Comparison of ENCODE assay signal across 12 cellular contexts in genomic region chr15:63605816-63606215, GRCh38. TPM values are rescaled to one million over a fixed set of nuclear protein-coding genes. Genes with fewer than 3 reads are reported as not detected.
A peak's percentile ranks its signal among the peaks of the same experiment; 100 is the strongest.
DNase-seq lines count a peak whose midpoint lies in the region; ATAC-seq, FAIRE-seq and TF ChIP-seq lines count a peak whose summit lies in the region.
"Had no signal": no experiment of that assay in that cellular context is flagged by ENCODE, and none has a peak within 500 bp of the region (broad histone marks: within the 10 kb centered on the region; RNA-seq: fewer than 3 reads in every experiment).

No MANE protein-coding gene starts in this region.

- no peaks in the 10 kb centered on the region for H3K79me2 ChIP-seq in endothelial cell of umbilical vein (ENCODE audit: control insufficient read depth, insufficient read depth, low read length)

- WGBS in heart left ventricle, 4 donors = 54 to 63% (median 62%) methylated on average over 7 of the region's 7 CpGs

- FAIRE-seq in endothelial cell of umbilical vein (lab: Jason Lieb, UNC) = peak; percentile 73
- FAIRE-seq: H1 had no signal

- H3K27ac Mint-ChIP-seq in stimulated activated naive CD8-positive, alpha-beta T cell treated with anti-CD3 and anti-CD28 coated beads, Interleukin-15, Interleukin-2, amounts not matched to agents 100 ng/mL and 50 ng/mL, for 24 hours = peak overlapping the region; percentile 90

- no peak for TF ChIP-seq POLR2A in endothelial cell of umbilical vein (IDR thresholded peaks at IDR 0.05; ENCODE audit: low read depth, low read length)
- TF ChIP-seq POLR2A in heart left ventricle (IDR thresholded peaks at IDR 0.05) = no peak

- H3K9me3 Mint-ChIP-seq in stimulated activated naive CD8-positive, alpha-beta T cell treated with anti-CD3 and anti-CD28 coated beads, Interleukin-15, Interleukin-2, amounts not matched to agents 100 ng/mL and 50 ng/mL, for 24 hours = no peaks in the 10 kb centered on the region

- no peak overlapping the region for H3K4me3 ChIP-seq in endothelial cell of umbilical vein (replicated peaks in 1 of 3; ENCODE audit: insufficient read depth in 1 of 3, low read depth in 1 of 3, low read length in 3 of 3)
- H3K4me3 ChIP-seq in heart left ventricle = no peak overlapping the region
- H3K4me3 ChIP-seq: colonic mucosa, SJSA1 had no signal

- no peaks in the 10 kb centered on the region for H3K9me1 ChIP-seq in endothelial cell of umbilical vein (replicated peaks; ENCODE audit: control insufficient read depth, extremely low read depth, insufficient read depth, low read length)

- H3K9me3 ChIP-seq in endothelial cell of umbilical vein (replicated peaks; ENCODE audit: control insufficient read depth, insufficient read depth, low read length) = no peaks in the 10 kb centered on the region
- no peaks in the 10 kb centered on the region for H3K9me3 ChIP-seq in heart left ventricle
- H3K9me3 ChIP-seq: colonic mucosa, SJSA1 had no signal

- no peaks in the 10 kb centered on the region for H3K27me3 Mint-ChIP-seq in stimulated activated naive CD8-positive, alpha-beta T cell treated with anti-CD3 and anti-CD28 coated beads, Interleukin-15, Interleukin-2, amounts not matched to agents 100 ng/mL and 50 ng/mL, for 24 hours

- DNase-seq in KG1 (lab: John Stamatoyannopoulos, UW) (peak; percentile 20), endothelial cell of umbilical vein (ENCODE audit: low read depth, low spot score) (no peak), left lobe of liver (ENCODE audit: low spot score) (no peak), AG08395 (ENCODE audit: low spot score) (no peak), heart left ventricle (no peak)
- peak; percentile 77 for DNase-seq in activated CD8-positive, alpha-beta memory T cell treated with anti-CD3 and anti-CD28 coated beads for 24 hours
- DNase-seq: colonic mucosa had no signal

- H3K4me3 Mint-ChIP-seq in stimulated activated naive CD8-positive, alpha-beta T cell treated with anti-CD3 and anti-CD28 coated beads, Interleukin-15, Interleukin-2, amounts not matched to agents 100 ng/mL and 50 ng/mL, for 24 hours = peak overlapping the region; percentile 5

- H3K27ac ChIP-seq in endothelial cell of umbilical vein (ENCODE audit: insufficient read depth, low read depth, low read length) (no peak overlapping the region), heart left ventricle (peak overlapping the region in 2 of 12 donors; percentile 59 to 60)
- H3K27ac ChIP-seq: colonic mucosa, SJSA1 had no signal

- dilution Hi-C loops in endothelial cell of umbilical vein (cut with MboI; ENCODE audit: extremely low pct_ligation_motif_present, low sequenced_read_pairs) = no loop called here

- H3K27me3 ChIP-seq in endothelial cell of umbilical vein (ENCODE audit: control insufficient read depth in 2 of 2, insufficient read depth in 2 of 2, low read length in 2 of 2) (no peaks in the 10 kb centered on the region), heart left ventricle (no peaks in the 10 kb centered on the region)
- H3K27me3 ChIP-seq: colonic mucosa, SJSA1 had no signal

- peaks cover 48% of the 10 kb centered on the region for H3K4me1 Mint-ChIP-seq in stimulated activated naive CD8-positive, alpha-beta T cell treated with anti-CD3 and anti-CD28 coated beads, Interleukin-15, Interleukin-2, amounts not matched to agents 100 ng/mL and 50 ng/mL, for 24 hours (ENCODE audit: low read depth)

- H2AFZ ChIP-seq in endothelial cell of umbilical vein (ENCODE audit: low read depth, low read length) = no peak overlapping the region

- POLR2A ChIA-PET in endothelial cell of umbilical vein (lab: Charles Lee) = no interaction called here

- no peak overlapping the region for H3K9ac ChIP-seq in endothelial cell of umbilical vein (replicated peaks; ENCODE audit: extremely low read depth, insufficient read depth, low read length)

- peaks cover 17% of the 10 kb centered on the region for H3K4me1 ChIP-seq in endothelial cell of umbilical vein (ENCODE audit: control insufficient read depth, extremely low read depth, insufficient read depth, low read length)
- peaks cover 0 to 52% (median 21%) of the 10 kb centered on the region in 12 donors for H3K4me1 ChIP-seq in heart left ventricle

- no peak for ATAC-seq in left lobe of liver
- ATAC-seq in HG02852 (IDR thresholded peaks at IDR 0.05; ENCODE audit: unreplicated experiment) = no peak
- ATAC-seq in heart left ventricle = no peak
- ATAC-seq: right cardiac atrium had no signal

- peaks cover 5 to 16% of the 10 kb centered on the region in 2 experiments for H3K36me3 ChIP-seq in endothelial cell of umbilical vein (ENCODE audit: control insufficient read depth in 2 of 2, extremely low read depth in 1 of 2, insufficient read depth in 2 of 2, low read length in 2 of 2)
- H3K36me3 ChIP-seq in heart left ventricle = peaks cover 0 to 45% (median 34%) of the 10 kb centered on the region in 9 donors
- H3K36me3 ChIP-seq: colonic mucosa had no signal

- intact Hi-C loops in endothelial cell of umbilical vein (cut with micrococcal nuclease) = no loop called here
- intact Hi-C loops in heart left ventricle (cut with DNase I) = loop anchor here in 1 of 10 donors (10.0 kb wide), 1 partner anchor 321 kb away; no protein-coding TSS in a partner anchor

- no peak overlapping the region for H3K4me2 ChIP-seq in endothelial cell of umbilical vein (ENCODE audit: insufficient read depth, low read length)

- BruUV-seq in endothelial cell of umbilical vein (replicated peaks; lab: Mats Ljungman, UMichigan) = no TSS peak

- peaks cover 7% of the 10 kb centered on the region for H3K36me3 Mint-ChIP-seq in stimulated activated naive CD8-positive, alpha-beta T cell treated with anti-CD3 and anti-CD28 coated beads, Interleukin-15, Interleukin-2, amounts not matched to agents 100 ng/mL and 50 ng/mL, for 24 hours (ENCODE audit: low read depth)

- CTCF ChIA-PET in endothelial cell of umbilical vein (lab: Charles Lee) = interaction anchor here (0.9 to 1.8 kb wide), 7 partner anchors 9 to 461 kb away, joined by 3 to 6 read pairs (median 3); partner anchors contain the start of gene FBXL22

- no peak for TF ChIP-seq CTCF in endothelial cell of umbilical vein (IDR thresholded peaks at IDR 0.05; ENCODE audit: extremely low read depth in 1 of 2, insufficient read depth in 1 of 2, low read depth in 1 of 2, low read length in 2 of 2)
- no peak for TF ChIP-seq CTCF in heart left ventricle (IDR thresholded peaks at IDR 0.05)

- H4K20me1 ChIP-seq in endothelial cell of umbilical vein (replicated peaks; ENCODE audit: control insufficient read depth, extremely low read depth, insufficient read depth, low read length) = no peaks in the 10 kb centered on the region

TF ChIP-seq in endothelial cell of umbilical vein, 7 proteins besides CTCF, POLR2A, EP300 and RAD21:
- no peak for TF ChIP-seq GATA2 (IDR thresholded peaks at IDR 0.05; ENCODE audit: insufficient read depth, insufficient read length, low read depth, low read length)
- no peak for TF ChIP-seq EZH2 (IDR thresholded peaks at IDR 0.05; ENCODE audit: borderline replicate concordance, low read depth, low read length, severe bottlenecking)

RNA-seq across cellular contexts. Expression of gene FBXL22, which starts 8.6 kb away (rescaled TPM):
- total RNA-seq in endothelial cell of umbilical vein = not detected in 2 replicates
- 0.06 and 0.13 TPM in 2 replicates for polyA plus RNA-seq in endothelial cell of umbilical vein
- 0.06 and 0.13 TPM in 2 replicates for polyA plus RNA-seq in endothelial cell of umbilical vein (2011; cell fraction: cytosol; rRNA removed)
- polyA plus RNA-seq in endothelial cell of umbilical vein (2011; cell fraction: nucleus; rRNA removed) = 0.14 and 0.15 TPM in 2 replicates
- polyA plus RNA-seq in endothelial cell of umbilical vein (2012) = 0.17 TPM in 1 of 2 replicates, not detected in the other
- polyA minus RNA-seq in endothelial cell of umbilical vein = 0.27 TPM in 1 of 2 replicates, not detected in the other
- polyA minus RNA-seq in endothelial cell of umbilical vein (2011; cell fraction: cytosol; rRNA and poly(A)+ RNA removed) = 0.51 TPM
- 0.67 and 0.72 TPM in 2 replicates for polyA minus RNA-seq in endothelial cell of umbilical vein (2011; cell fraction: nucleus; rRNA and poly(A)+ RNA removed)
- 0.53 TPM for total RNA-seq in left lobe of liver
- total RNA-seq in heart left ventricle = 10 to 100 TPM in 8 of 9 donors, 1 to 10 TPM in 1; 9.9 to 41.5 (median 23.4) TPM
- 10 to 100 TPM in 1 of 2 donors, 1 to 10 TPM in 1; 2.4 to 20.1 TPM for polyA plus RNA-seq in heart left ventricle

Comparison
In these comparisons a context has a peak if more than half of its experiments do, and no peak if none do; other contexts are left out.
1. DNase-seq: peak in KG1 (single experiment) and activated CD8-positive, alpha-beta memory T cell treated with anti-CD3 and anti-CD28 coated beads for 24 hours (single experiment); none in endothelial cell of umbilical vein (single experiment), left lobe of liver (single experiment), AG08395 (single experiment) and heart left ventricle (0 of 5).